21 cellular contexts compared by ENCODE assay signal in the genomic region with DNA sequence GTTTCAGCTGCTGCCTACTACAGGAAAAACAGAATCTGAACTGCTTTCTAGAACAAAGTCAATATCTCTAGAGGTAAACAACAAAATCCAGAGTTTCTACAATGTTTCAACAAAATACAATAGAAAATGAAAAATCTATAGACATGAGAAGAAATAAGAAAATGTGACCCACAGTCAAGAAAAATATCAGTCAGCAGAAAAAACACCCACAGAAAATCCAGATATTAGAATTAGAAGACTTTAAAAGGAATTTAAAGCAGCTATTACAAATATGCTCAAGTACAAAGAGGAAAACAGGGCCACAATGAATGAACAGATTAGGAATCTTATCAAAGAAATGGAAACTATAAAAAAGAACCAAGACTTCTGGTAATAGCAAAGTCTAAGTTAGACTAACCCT. TPM values are rescaled to one million over a fixed set of nuclear protein-coding genes. Genes with fewer than 3 reads are reported as not detected.
DNase-seq lines count a peak whose midpoint lies in the region; ATAC-seq and TF ChIP-seq lines count a peak whose summit lies in the region.
"Had no signal": no experiment of that assay in that cellular context is flagged by ENCODE, and none has a peak within 500 bp of the region (broad histone marks: within the 10 kb centered on the region; RNA-seq: fewer than 3 reads in every experiment).

No MANE protein-coding gene starts in this region.

- peak overlapping the region; percentile 57 for H3K27ac Mint-ChIP-seq in activated T-cell treated with anti-CD3 and anti-CD28 coated beads, Interleukin-2, amount 50 U/mL, for 72 hours
- H3K27ac Mint-ChIP-seq in activated T-cell treated with anti-CD3 and anti-CD28 coated beads, Interleukin-2, amount 50 U/mL, for 24 hours, result no peak overlapping the region
- H3K27ac Mint-ChIP-seq in WTC11, result peak overlapping the region; percentile 26; the same call in 1 of the 2 replicates
- H3K27ac Mint-ChIP-seq in activated T-helper 17 cell treated with anti-CD3 and anti-CD28 coated beads, Interleukin-2, amount 50 U/mL, for 72 hours, result peak overlapping the region; percentile 51
- H3K27ac Mint-ChIP-seq in stimulated activated effector memory CD8-positive, alpha-beta T cell treated with anti-CD3 and anti-CD28 coated beads, Interleukin-12 subunit alpha, Interleukin-12 subunit beta, amount 100 ng/mL, for 72 hours, result peak overlapping the region; percentile 13
- H3K27ac Mint-ChIP-seq: CD4-positive, alpha-beta memory T cell had no signal

- H3K36me3 Mint-ChIP-seq in activated T-cell treated with anti-CD3 and anti-CD28 coated beads, Interleukin-2, amount 50 U/mL, for 72 hours (ENCODE audit: insufficient read depth in 2 of 2), result peaks cover 8 to 10% of the 10 kb centered on the region in 2 donors
- H3K36me3 Mint-ChIP-seq in activated T-cell treated with anti-CD3 and anti-CD28 coated beads, Interleukin-2, amount 50 U/mL, for 24 hours (ENCODE audit: low read depth), result peaks cover 35% of the 10 kb centered on the region
- peaks cover 17% of the 10 kb centered on the region for H3K36me3 Mint-ChIP-seq in WTC11
- H3K36me3 Mint-ChIP-seq in activated T-helper 17 cell treated with anti-CD3 and anti-CD28 coated beads, Interleukin-2, amount 50 U/mL, for 72 hours (ENCODE audit: low read depth), result peaks cover 15% of the 10 kb centered on the region
- H3K36me3 Mint-ChIP-seq in stimulated activated effector memory CD8-positive, alpha-beta T cell treated with anti-CD3 and anti-CD28 coated beads, Interleukin-12 subunit alpha, Interleukin-12 subunit beta, amount 100 ng/mL, for 72 hours, result peaks cover 22% of the 10 kb centered on the region

- no peaks in the 10 kb centered on the region for H3K27me3 Mint-ChIP-seq in activated T-cell treated with anti-CD3 and anti-CD28 coated beads, Interleukin-2, amount 50 U/mL, for 72 hours (ENCODE audit: low read depth)
- no peaks in the 10 kb centered on the region for H3K27me3 Mint-ChIP-seq in activated T-cell treated with anti-CD3 and anti-CD28 coated beads, Interleukin-2, amount 50 U/mL, for 24 hours
- H3K27me3 Mint-ChIP-seq in WTC11 (ENCODE audit: low read depth), result no peaks in the 10 kb centered on the region
- H3K27me3 Mint-ChIP-seq in activated T-helper 17 cell treated with anti-CD3 and anti-CD28 coated beads, Interleukin-2, amount 50 U/mL, for 72 hours, result no peaks in the 10 kb centered on the region
- H3K27me3 Mint-ChIP-seq: CD4-positive, alpha-beta memory T cell; CD4-positive, CD25-positive, alpha-beta regulatory T cell; CD8-positive, alpha-beta memory T cell had no signal

- peak overlapping the region in 1 of 2 donors; percentile 37 for H3K4me3 Mint-ChIP-seq in activated T-cell treated with anti-CD3 and anti-CD28 coated beads, Interleukin-2, amount 50 U/mL, for 72 hours
- no peak overlapping the region for H3K4me3 Mint-ChIP-seq in activated T-cell treated with anti-CD3 and anti-CD28 coated beads, Interleukin-2, amount 50 U/mL, for 24 hours
- H3K4me3 Mint-ChIP-seq in WTC11, result no peak overlapping the region
- H3K4me3 Mint-ChIP-seq in activated T-helper 17 cell treated with anti-CD3 and anti-CD28 coated beads, Interleukin-2, amount 50 U/mL, for 72 hours, result no peak overlapping the region
- no peak overlapping the region for H3K4me3 Mint-ChIP-seq in stimulated activated effector memory CD8-positive, alpha-beta T cell treated with anti-CD3 and anti-CD28 coated beads, Interleukin-12 subunit alpha, Interleukin-12 subunit beta, amount 100 ng/mL, for 72 hours
- H3K4me3 Mint-ChIP-seq: CD14-positive monocyte; CD4-positive, alpha-beta memory T cell; CD4-positive, CD25-positive, alpha-beta regulatory T cell; CD8-positive, alpha-beta memory T cell had no signal

- DNase-seq in activated T-cell treated with anti-CD3 and anti-CD28 coated beads, Interleukin-2, amount 50 U/mL, for 72 hours, result no peak
- DNase-seq in activated T-cell treated with anti-CD3 and anti-CD28 coated beads, Interleukin-2, amount 50 U/mL, for 24 hours, result no peak
- no peak for DNase-seq in WTC11 (ENCODE audit: low spot score)
- no peak for DNase-seq in stimulated activated effector memory CD8-positive, alpha-beta T cell treated with anti-CD3 and anti-CD28 coated beads, Interleukin-12 subunit alpha, Interleukin-12 subunit beta, amount 100 ng/mL, for 72 hours (ENCODE audit: low spot score in 2 of 2)
- DNase-seq in foreskin melanocyte, result no peak
- DNase-seq in COLO829 (ENCODE audit: low spot score), result no peak
- DNase-seq: 8988T; ACHN; BE2C; C1 segment of cervical spinal cord; Caco-2; Calu3; CD4-positive, alpha-beta memory T cell; CD4-positive, CD25-positive, alpha-beta regulatory T cell; CD8-positive, alpha-beta memory T cell; DMS79 treated with DMSO at 0.1 percent for 48 hours; GF-D8 had no signal

- POLR2A ChIA-PET in WTC11 (lab: Charles Lee), result no interaction called here

- TF ChIP-seq CTCF in WTC11 (IDR thresholded peaks at IDR 0.05), result no peak

- CTCF ChIA-PET in WTC11 (lab: Charles Lee), result interaction anchor here (0.7 kb wide), 1 partner anchor 21 kb away, joined by 3 read pairs; no protein-coding TSS in a partner anchor

- H3K9me3 Mint-ChIP-seq in activated T-cell treated with anti-CD3 and anti-CD28 coated beads, Interleukin-2, amount 50 U/mL, for 72 hours, result peaks cover 0 to 4% of the 10 kb centered on the region in 2 donors
- H3K9me3 Mint-ChIP-seq in activated T-cell treated with anti-CD3 and anti-CD28 coated beads, Interleukin-2, amount 50 U/mL, for 24 hours, result no peaks in the 10 kb centered on the region
- H3K9me3 Mint-ChIP-seq in WTC11, result peaks cover 18% of the 10 kb centered on the region
- no peaks in the 10 kb centered on the region for H3K9me3 Mint-ChIP-seq in activated T-helper 17 cell treated with anti-CD3 and anti-CD28 coated beads, Interleukin-2, amount 50 U/mL, for 72 hours
- H3K9me3 Mint-ChIP-seq in stimulated activated effector memory CD8-positive, alpha-beta T cell treated with anti-CD3 and anti-CD28 coated beads, Interleukin-12 subunit alpha, Interleukin-12 subunit beta, amount 100 ng/mL, for 72 hours, result no peaks in the 10 kb centered on the region
- H3K9me3 Mint-ChIP-seq: CD4-positive, alpha-beta memory T cell; CD8-positive, alpha-beta memory T cell had no signal

- peaks cover 35% of the 10 kb centered on the region for H3K4me1 Mint-ChIP-seq in activated T-cell treated with anti-CD3 and anti-CD28 coated beads, Interleukin-2, amount 50 U/mL, for 72 hours (ENCODE audit: low read depth)
- peaks cover 36% of the 10 kb centered on the region for H3K4me1 Mint-ChIP-seq in activated T-cell treated with anti-CD3 and anti-CD28 coated beads, Interleukin-2, amount 50 U/mL, for 24 hours (ENCODE audit: low read depth)
- H3K4me1 Mint-ChIP-seq in WTC11, result peaks cover 30% of the 10 kb centered on the region
- peaks cover 22% of the 10 kb centered on the region for H3K4me1 Mint-ChIP-seq in activated T-helper 17 cell treated with anti-CD3 and anti-CD28 coated beads, Interleukin-2, amount 50 U/mL, for 72 hours
- peaks cover 25% of the 10 kb centered on the region for H3K4me1 Mint-ChIP-seq in stimulated activated effector memory CD8-positive, alpha-beta T cell treated with anti-CD3 and anti-CD28 coated beads, Interleukin-12 subunit alpha, Interleukin-12 subunit beta, amount 100 ng/mL, for 72 hours

- no peak for ATAC-seq in activated T-cell treated with anti-CD3 and anti-CD28 coated beads, Interleukin-2, amount 50 U/mL, for 72 hours (replicated peaks in 1 of 2)
- ATAC-seq in WTC11, result no peak
- ATAC-seq in activated T-helper 17 cell treated with anti-CD3 and anti-CD28 coated beads, Interleukin-2, amount 50 U/mL, for 72 hours (replicated peaks), result no peak
- ATAC-seq in stimulated activated effector memory CD8-positive, alpha-beta T cell treated with anti-CD3 and anti-CD28 coated beads, Interleukin-12 subunit alpha, Interleukin-12 subunit beta, amount 100 ng/mL, for 72 hours, result no peak
- no peak for ATAC-seq in GM21423 (IDR thresholded peaks at IDR 0.05; ENCODE audit: unreplicated experiment)

TF ChIP-seq in WTC11, 78 proteins besides CTCF, POLR2A, EP300 and RAD21 (continues in another document):
- no peak for TF ChIP-seq PRDM15 (CRISPR knock-in tag; IDR thresholded peaks at IDR 0.05)
- no peak for TF ChIP-seq ZMAT4 (CRISPR knock-in tag; IDR thresholded peaks at IDR 0.05)

RNA-seq across cellular contexts. Expression of gene ANKRD60, which starts 26.4 kb away (rescaled TPM):
- total RNA-seq in activated T-cell treated with anti-CD3 and anti-CD28 coated beads, Interleukin-2, amount 50 U/mL, for 72 hours, result not detected
- total RNA-seq in WTC11 (2021), result not detected in 3 replicates
- not detected for total RNA-seq in activated T-helper 17 cell treated with anti-CD3 and anti-CD28 coated beads, Interleukin-2, amount 50 U/mL, for 72 hours
- total RNA-seq: A673; Caco-2; Calu3; CD4-positive, alpha-beta memory T cell; CD4-positive, CD25-positive, alpha-beta regulatory T cell; CD8-positive, alpha-beta memory T cell had no signal

RNA-seq across cellular contexts. Expression of gene RAB22A, which starts 54.6 kb away (rescaled TPM):
- total RNA-seq in activated T-cell treated with anti-CD3 and anti-CD28 coated beads, Interleukin-2, amount 50 U/mL, for 72 hours, result 10 to 100 TPM; 12.3 to 13.2 TPM
- 5.7 to 6.6 TPM (median 6.0 TPM) in 3 replicates for total RNA-seq in WTC11 (2021)
- total RNA-seq in activated T-helper 17 cell treated with anti-CD3 and anti-CD28 coated beads, Interleukin-2, amount 50 U/mL, for 72 hours, result 10 to 100 TPM; 11.6 to 12.8 TPM
